ENCODE assay signal across 13 cellular contexts in genomic region chr6:116210750-116211425, GRCh38. TPM values are rescaled to one million over a fixed set of nuclear protein-coding genes. Genes with fewer than 3 reads are reported as not detected.
A peak's percentile ranks its signal among the peaks of the same experiment; 100 is the strongest.
DNase-seq lines count a peak whose midpoint lies in the region; ATAC-seq and TF ChIP-seq lines count a peak whose summit lies in the region.
"Had no signal": no experiment of that assay in that cellular context is flagged by ENCODE, and none has a peak within 500 bp of the region (broad histone marks: within the 10 kb centered on the region; RNA-seq: fewer than 3 reads in every experiment).

No MANE protein-coding gene starts in this region.

- CTCF ChIA-PET in CD4-positive, alpha-beta T cell (lab: Charles Lee): no interaction called here

- intact Hi-C loops in CD4-positive, alpha-beta T cell (cut with DNase I, micrococcal nuclease): no loop called here

- H3K4me3 ChIP-seq in AG10803 (ENCODE audit: low read length): no peak overlapping the region
- no peak overlapping the region for H3K4me3 ChIP-seq in astrocyte of the spinal cord (ENCODE audit: low read depth, low read length)
- no peak overlapping the region for H3K4me3 ChIP-seq in kidney epithelial cell (ENCODE audit: low read depth, low read length)
- H3K4me3 ChIP-seq: SJSA1 had no signal

- no peaks in the 10 kb centered on the region for H3K9me3 ChIP-seq in CD4-positive, alpha-beta T cell (ENCODE audit: control insufficient read depth, low read length)
- H3K9me3 ChIP-seq: SJSA1 had no signal

- no peak overlapping the region for H3K4me3 Mint-ChIP-seq in CD4-positive, alpha-beta T cell
- H3K4me3 Mint-ChIP-seq: activated CD8-positive, alpha-beta T cell treated with anti-CD3 and anti-CD28 coated beads, Interleukin-2, amount 10 ng/mL, durations not matched to agents 7 days and 5 days had no signal

- in situ Hi-C loops in astrocyte of the spinal cord (cut with HindIII; ENCODE audit: low sequenced_read_pairs): no loop called here

- no peaks in the 10 kb centered on the region for H3K27me3 Mint-ChIP-seq in CD4-positive, alpha-beta T cell

- ATAC-seq in HG03460 (IDR thresholded peaks at IDR 0.05; ENCODE audit: unreplicated experiment): no peak
- no peak for ATAC-seq in CD4-positive, alpha-beta T cell (ENCODE audit: poor library complexity)
- ATAC-seq: activated CD8-positive, alpha-beta T cell treated with anti-CD3 and anti-CD28 coated beads, Interleukin-2, amount 10 ng/mL, durations not matched to agents 7 days and 5 days had no signal

- H3K36me3 ChIP-seq in kidney epithelial cell (ENCODE audit: control insufficient read depth, insufficient read depth, low read length): no peaks in the 10 kb centered on the region
- H3K36me3 ChIP-seq: SJSA1 had no signal

- no peaks in the 10 kb centered on the region for H3K9me3 Mint-ChIP-seq in CD4-positive, alpha-beta T cell

- POLR2A ChIA-PET in CD4-positive, alpha-beta T cell (lab: Charles Lee): no interaction called here

- no peak overlapping the region for H3K27ac Mint-ChIP-seq in CD4-positive, alpha-beta T cell
- H3K27ac Mint-ChIP-seq: activated CD8-positive, alpha-beta T cell treated with anti-CD3 and anti-CD28 coated beads, Interleukin-2, amount 10 ng/mL, durations not matched to agents 7 days and 5 days had no signal

- H3K4me1 Mint-ChIP-seq in CD4-positive, alpha-beta T cell (ENCODE audit: low read depth): no peaks in the 10 kb centered on the region

- peaks cover 4% of the 10 kb centered on the region for H3K36me3 Mint-ChIP-seq in CD4-positive, alpha-beta T cell (ENCODE audit: low read depth)

- TF ChIP-seq CTCF in AG10803 (conservative IDR thresholded peaks at IDR 0.05; ENCODE audit: low read length): no peak
- TF ChIP-seq CTCF in astrocyte of the spinal cord (IDR thresholded peaks at IDR 0.05; ENCODE audit: low read depth, low read length): no peak
- no peak for TF ChIP-seq CTCF in kidney epithelial cell (IDR thresholded peaks at IDR 0.05; ENCODE audit: insufficient read depth, low read length, poor library complexity, severe bottlenecking)
- no peak for TF ChIP-seq CTCF in CD4-positive, alpha-beta T cell (IDR thresholded peaks at IDR 0.05)

- H3K27me3 ChIP-seq in kidney epithelial cell (ENCODE audit: control insufficient read depth, insufficient read depth, low read length): no peaks in the 10 kb centered on the region
- H3K27me3 ChIP-seq in CD4-positive, alpha-beta T cell (ENCODE audit: control insufficient read depth, insufficient read depth, low read length): no peaks in the 10 kb centered on the region
- H3K27me3 ChIP-seq: SJSA1 had no signal

- H3K27ac ChIP-seq in CD4-positive, alpha-beta T cell (ENCODE audit: low read depth, low read length): no peak overlapping the region
- H3K27ac ChIP-seq: SJSA1 had no signal

- peak; percentile 69 for DNase-seq in AG10803 (ENCODE audit: low read depth)
- DNase-seq in LHCN-M2 (ENCODE audit: low read depth): peak; percentile 47
- peak; percentile 55 for DNase-seq in astrocyte of the spinal cord (ENCODE audit: low read depth, low spot score)
- peak; percentile 45 for DNase-seq in kidney epithelial cell (ENCODE audit: low read depth)
- DNase-seq in cerebellar nuclear complex (lab: John Stamatoyannopoulos, UW): no peak
- no peak for DNase-seq in SKM-1 treated with dmso at 0.1 percent for 144 hours (lab: John Stamatoyannopoulos, UW; ENCODE audit: unreplicated experiment)
- no peak for DNase-seq in CD4-positive, alpha-beta T cell
- DNase-seq: activated CD8-positive, alpha-beta T cell treated with anti-CD3 and anti-CD28 coated beads, Interleukin-2, amount 10 ng/mL, durations not matched to agents 7 days and 5 days; aorta; C1 segment of cervical spinal cord; foreskin melanocyte had no signal

RNA-seq across cellular contexts. Expression of gene TSPYL4, which starts 43.0 kb away (rescaled TPM):
- total RNA-seq in LHCN-M2 (2014; rRNA removed) (16.7 and 18.8 TPM in 2 replicates), kidney epithelial cell (13.5 and 14.3 TPM in 2 replicates)
- polyA plus RNA-seq in LHCN-M2 (2012): 22.7 TPM
- total RNA-seq in CD4-positive, alpha-beta T cell: 10 to 100 TPM; 35.9 to 37.7 TPM

Comparison
In these comparisons a context has a peak if more than half of its experiments do, and no peak if none do; other contexts are left out.
1. DNase-seq: peak in AG10803 (single experiment), LHCN-M2 (single experiment), astrocyte of the spinal cord (single experiment) and kidney epithelial cell (single experiment); none in cerebellar nuclear complex (0 of 2), SKM-1 treated with dmso at 0.1 percent for 144 hours (single experiment) and CD4-positive, alpha-beta T cell (0 of 10).